Comparison of ENCODE assay signal across 1 cellular context in the genomic region with DNA sequence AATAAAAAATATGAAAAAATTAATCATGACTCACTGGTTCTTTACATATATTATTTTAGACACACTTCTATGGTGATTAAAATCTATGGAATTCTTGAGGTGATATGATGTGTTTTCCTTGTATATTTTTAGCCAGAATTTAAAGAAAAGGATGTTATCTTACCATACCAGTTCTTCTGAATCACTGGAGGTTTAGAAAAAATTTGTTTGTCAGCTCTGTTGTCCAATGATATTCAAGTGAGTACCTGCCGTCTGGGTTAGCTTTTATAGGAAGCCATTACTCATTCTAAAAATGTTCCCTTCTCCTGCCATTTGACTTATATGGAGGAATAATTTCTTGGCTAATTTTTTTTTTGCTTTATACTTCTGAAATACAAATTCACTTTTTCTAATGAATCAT.
TF ChIP-seq lines count a peak whose summit lies in the region.

No MANE protein-coding gene starts in this region.

TF ChIP-seq in SK-N-SH treated with all-trans-retinoic acid at 6 μM for 48 hours, 23 proteins besides CTCF, POLR2A, EP300 and RAD21 (continued from another document):
- TF ChIP-seq, protein P1, sequence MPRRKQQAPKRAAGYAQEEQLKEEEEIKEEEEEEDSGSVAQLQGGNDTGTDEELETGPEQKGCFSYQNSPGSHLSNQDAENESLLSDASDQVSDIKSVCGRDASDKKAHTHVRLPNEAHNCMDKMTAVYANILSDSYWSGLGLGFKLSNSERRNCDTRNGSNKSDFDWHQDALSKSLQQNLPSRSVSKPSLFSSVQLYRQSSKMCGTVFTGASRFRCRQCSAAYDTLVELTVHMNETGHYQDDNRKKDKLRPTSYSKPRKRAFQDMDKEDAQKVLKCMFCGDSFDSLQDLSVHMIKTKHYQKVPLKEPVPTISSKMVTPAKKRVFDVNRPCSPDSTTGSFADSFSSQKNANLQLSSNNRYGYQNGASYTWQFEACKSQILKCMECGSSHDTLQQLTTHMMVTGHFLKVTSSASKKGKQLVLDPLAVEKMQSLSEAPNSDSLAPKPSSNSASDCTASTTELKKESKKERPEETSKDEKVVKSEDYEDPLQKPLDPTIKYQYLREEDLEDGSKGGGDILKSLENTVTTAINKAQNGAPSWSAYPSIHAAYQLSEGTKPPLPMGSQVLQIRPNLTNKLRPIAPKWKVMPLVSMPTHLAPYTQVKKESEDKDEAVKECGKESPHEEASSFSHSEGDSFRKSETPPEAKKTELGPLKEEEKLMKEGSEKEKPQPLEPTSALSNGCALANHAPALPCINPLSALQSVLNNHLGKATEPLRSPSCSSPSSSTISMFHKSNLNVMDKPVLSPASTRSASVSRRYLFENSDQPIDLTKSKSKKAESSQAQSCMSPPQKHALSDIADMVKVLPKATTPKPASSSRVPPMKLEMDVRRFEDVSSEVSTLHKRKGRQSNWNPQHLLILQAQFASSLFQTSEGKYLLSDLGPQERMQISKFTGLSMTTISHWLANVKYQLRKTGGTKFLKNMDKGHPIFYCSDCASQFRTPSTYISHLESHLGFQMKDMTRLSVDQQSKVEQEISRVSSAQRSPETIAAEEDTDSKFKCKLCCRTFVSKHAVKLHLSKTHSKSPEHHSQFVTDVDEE (CRISPR knock-in tag; IDR thresholded peaks at IDR 0.05) = no peak
- TF ChIP-seq, protein P2, sequence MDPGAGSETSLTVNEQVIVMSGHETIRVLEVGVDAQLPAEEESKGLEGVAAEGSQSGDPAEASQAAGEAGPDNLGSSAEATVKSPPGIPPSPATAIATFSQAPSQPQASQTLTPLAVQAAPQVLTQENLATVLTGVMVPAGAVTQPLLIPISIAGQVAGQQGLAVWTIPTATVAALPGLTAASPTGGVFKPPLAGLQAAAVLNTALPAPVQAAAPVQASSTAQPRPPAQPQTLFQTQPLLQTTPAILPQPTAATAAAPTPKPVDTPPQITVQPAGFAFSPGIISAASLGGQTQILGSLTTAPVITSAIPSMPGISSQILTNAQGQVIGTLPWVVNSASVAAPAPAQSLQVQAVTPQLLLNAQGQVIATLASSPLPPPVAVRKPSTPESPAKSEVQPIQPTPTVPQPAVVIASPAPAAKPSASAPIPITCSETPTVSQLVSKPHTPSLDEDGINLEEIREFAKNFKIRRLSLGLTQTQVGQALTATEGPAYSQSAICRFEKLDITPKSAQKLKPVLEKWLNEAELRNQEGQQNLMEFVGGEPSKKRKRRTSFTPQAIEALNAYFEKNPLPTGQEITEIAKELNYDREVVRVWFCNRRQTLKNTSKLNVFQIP (CRISPR knock-in tag; IDR thresholded peaks at IDR 0.05; ENCODE audit: borderline replicate concordance, low read depth) = no peak
- TF ChIP-seq ZFP3 (CRISPR knock-in tag; IDR thresholded peaks at IDR 0.05) (no peak), ZC3H10 (CRISPR knock-in tag; IDR thresholded peaks at IDR 0.05) (no peak), TCF4 (CRISPR knock-in tag; IDR thresholded peaks at IDR 0.05; ENCODE audit: borderline replicate concordance) (no peak), ISL1 (CRISPR knock-in tag; IDR thresholded peaks at IDR 0.05) (no peak), RARB (CRISPR knock-in tag; IDR thresholded peaks at IDR 0.05) (no peak), OSR1 (CRISPR knock-in tag; IDR thresholded peaks at IDR 0.05) (no peak), ZFP30 (CRISPR knock-in tag; IDR thresholded peaks at IDR 0.05) (no peak), BACH2 (CRISPR knock-in tag; IDR thresholded peaks at IDR 0.05; ENCODE audit: borderline replicate concordance) (no peak), PPARA (CRISPR knock-in tag; IDR thresholded peaks at IDR 0.05; ENCODE audit: borderline replicate concordance) (no peak)
